In the genomic region with DNA sequence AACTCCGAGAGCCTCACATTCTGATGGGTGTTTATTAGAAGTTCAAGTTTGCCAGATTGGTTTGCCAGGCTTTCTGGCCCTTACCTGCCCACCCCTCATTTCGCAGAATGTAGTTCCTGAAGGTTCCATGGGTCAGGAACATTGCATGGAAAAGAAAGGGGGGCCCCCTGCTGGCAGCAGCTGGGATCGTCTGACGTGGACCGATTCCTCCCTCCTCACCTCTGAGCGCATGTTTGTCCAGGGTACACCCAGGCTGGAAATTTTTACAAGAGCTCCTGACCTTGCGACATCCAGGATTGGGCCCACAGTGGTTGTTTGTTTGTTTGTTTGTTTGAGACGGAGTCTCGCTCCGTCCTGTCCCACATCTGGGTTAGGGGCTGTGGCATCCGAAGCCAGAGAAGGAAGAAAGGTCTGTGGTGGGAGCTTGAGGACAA, we compare ENCODE assay signal across 8 cellular contexts.
DNase-seq lines count a peak whose midpoint lies in the region; ATAC-seq, FAIRE-seq and TF ChIP-seq lines count a peak whose summit lies in the region.

No MANE protein-coding gene starts in this region.

- ATAC-seq in right cardiac atrium: peak; percentile 73 to 84
- no peak for ATAC-seq in HG02870 (IDR thresholded peaks at IDR 0.05; ENCODE audit: unreplicated experiment)

- H3K4me3 ChIP-seq in A673 (ENCODE audit: low read depth, low read length, poor library complexity, severe bottlenecking) (no peak overlapping the region), right cardiac atrium (ENCODE audit: low read length) (no peak overlapping the region), sigmoid colon (no peak overlapping the region)

- CTCF ChIA-PET in A673 (lab: Charles Lee): interaction anchor here (0.6 to 1.5 kb wide), 7 partner anchors 10 to 1062 kb away, joined by 3 to 9 read pairs (median 4); no protein-coding TSS in a partner anchor

- H3K27ac ChIP-seq in A673 (ENCODE audit: low read depth, low read length, poor library complexity, severe bottlenecking): no peak overlapping the region
- H3K27ac ChIP-seq in right cardiac atrium (ENCODE audit: low read length): no peak overlapping the region
- H3K27ac ChIP-seq in sigmoid colon: peak overlapping the region in 1 of 4 donors; percentile 6

- H3K36me3 ChIP-seq in A673 (ENCODE audit: insufficient read depth, low read length, poor library complexity, severe bottlenecking) (no peaks in the 10 kb centered on the region), sigmoid colon (no peaks in the 10 kb centered on the region)

- no peaks in the 10 kb centered on the region for H3K9me3 ChIP-seq in A673 (ENCODE audit: low read depth, low read length, poor library complexity, severe bottlenecking)
- H3K9me3 ChIP-seq in right cardiac atrium (ENCODE audit: control insufficient read depth, low read length): no peaks in the 10 kb centered on the region
- no peaks in the 10 kb centered on the region for H3K9me3 ChIP-seq in sigmoid colon

- peak; percentile 56 for FAIRE-seq in GM12891 (lab: Jason Lieb, UNC)

- TF ChIP-seq EP300 in sigmoid colon (IDR thresholded peaks at IDR 0.05): no peak

- peak; percentile 93 for TF ChIP-seq CTCF in A673 (conservative IDR thresholded peaks at IDR 0.05; ENCODE audit: low read depth, low read length)
- peak; percentile 67 to 94 (median 78) for TF ChIP-seq CTCF in sigmoid colon (IDR thresholded peaks at IDR 0.05)

- intact Hi-C loops in A673 (cut with micrococcal nuclease; ENCODE audit: unreplicated experiment): loop anchor here (5.0 to 10.0 kb wide), 5 partner anchors 113 to 1060 kb away; no protein-coding TSS in a partner anchor
- intact Hi-C loops in right cardiac atrium (cut with DNase I): loop anchor here (2.0 to 10.0 kb wide), 5 partner anchors 100 to 245 kb away; no protein-coding TSS in a partner anchor
- intact Hi-C loops in sigmoid colon (cut with DNase I): loop anchor here (2.0 kb wide), 1 partner anchor 103 kb away; no protein-coding TSS in a partner anchor

- BruUV-seq in A673 (replicated peaks; lab: Mats Ljungman, UMichigan): no TSS peak

- H3K27me3 ChIP-seq in A673 (replicated peaks; ENCODE audit: insufficient read depth, low read depth, low read length, poor library complexity): no peaks in the 10 kb centered on the region
- no peaks in the 10 kb centered on the region for H3K27me3 ChIP-seq in right cardiac atrium (ENCODE audit: control insufficient read depth, insufficient read depth)
- no peaks in the 10 kb centered on the region for H3K27me3 ChIP-seq in sigmoid colon

- H3K4me1 ChIP-seq in A673 (ENCODE audit: insufficient read depth, low read length, poor library complexity, severe bottlenecking) (no peaks in the 10 kb centered on the region), right cardiac atrium (ENCODE audit: control insufficient read depth, insufficient read depth, low read length) (peaks cover 2% of the 10 kb centered on the region), sigmoid colon (peaks cover 0 to 5% (median 4%) of the 10 kb centered on the region in 4 donors)

- POLR2A ChIA-PET in A673 (lab: Charles Lee; ENCODE audit: low non-redundant PET): no interaction called here

- no peak for TF ChIP-seq POLR2A in GM12891 (IDR thresholded peaks at IDR 0.05; ENCODE audit: low read depth, low read length)
- TF ChIP-seq POLR2A in sigmoid colon (IDR thresholded peaks at IDR 0.05): no peak

- 54% methylated on average over 11 of the region's 11 CpGs for WGBS in right cardiac atrium
- WGBS in sigmoid colon, 2 donors: 26 to 38% methylated on average over 11 of the region's 11 CpGs

- peak; percentile 57 for DNase-seq in A673 (ENCODE audit: low spot score)
- DNase-seq in GM12891 (ENCODE audit: insufficient read length, low spot score): peak; percentile 50
- DNase-seq in NCI-H748 treated with DMSO at 0.1 percent for 48 hours (lab: John Stamatoyannopoulos, UW): peak; percentile 11
- DNase-seq in astrocyte of the hippocampus (ENCODE audit: low read depth, low spot score): peak; percentile 88
- peak; percentile 60 to 87 (median 87) for DNase-seq in right cardiac atrium
- DNase-seq in sigmoid colon: peak; percentile 84
- DNase-seq in GDM1 (lab: John Stamatoyannopoulos, UW): no peak

TF ChIP-seq in GM12891, 5 proteins besides CTCF, POLR2A, EP300 and RAD21:
- TF ChIP-seq POLR2AphosphoS5 (IDR thresholded peaks at IDR 0.05; ENCODE audit: low read depth, low read length): no peak
